In the genomic region with DNA sequence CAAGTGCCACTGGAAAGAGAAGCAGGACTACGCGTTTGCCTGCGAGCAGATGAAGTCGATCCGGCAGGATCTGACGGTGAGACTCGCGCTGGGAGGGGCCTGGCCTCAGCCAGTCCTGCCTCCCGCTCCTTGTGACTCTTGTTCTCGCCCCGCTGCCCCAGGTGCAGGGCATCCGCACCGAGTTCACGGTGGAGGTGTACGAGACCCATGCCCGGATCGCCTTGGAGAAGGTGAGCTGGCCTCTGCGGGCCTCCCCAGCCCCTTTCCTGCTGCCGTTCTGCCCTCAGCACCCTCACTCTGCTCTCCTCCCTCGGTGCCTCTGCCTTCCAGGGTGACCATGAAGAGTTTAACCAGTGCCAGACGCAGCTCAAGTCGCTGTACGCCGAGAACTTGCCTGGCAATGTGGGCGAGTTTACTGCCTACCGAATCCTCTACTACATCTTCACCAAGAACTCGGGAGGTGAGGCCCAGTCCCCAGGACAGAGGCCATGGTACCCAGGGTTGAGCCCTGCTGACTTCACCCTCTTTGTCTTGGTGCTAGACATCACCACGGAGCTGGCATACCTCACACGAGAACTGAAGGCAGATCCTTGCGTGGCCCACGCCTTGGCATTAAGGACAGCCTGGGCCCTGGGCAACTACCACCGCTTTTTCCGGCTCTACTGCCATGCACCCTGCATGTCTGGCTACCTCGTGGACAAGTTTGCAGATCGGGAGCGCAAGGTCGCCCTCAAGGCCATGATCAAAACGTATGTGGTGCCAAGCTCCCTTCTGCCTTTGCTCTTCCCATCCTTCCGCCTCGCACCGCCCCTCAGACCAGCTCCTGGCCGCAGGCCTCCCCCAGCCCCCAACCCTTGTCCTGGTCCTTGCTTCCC, we compare ENCODE assay signal across 1 cellular context.
TF ChIP-seq lines count a peak whose summit lies in the region.

No MANE protein-coding gene starts in this region.

TF ChIP-seq in WTC11, 78 proteins besides CTCF, POLR2A, EP300 and RAD21 (continued from another document):
- TF ChIP-seq, protein P1, sequence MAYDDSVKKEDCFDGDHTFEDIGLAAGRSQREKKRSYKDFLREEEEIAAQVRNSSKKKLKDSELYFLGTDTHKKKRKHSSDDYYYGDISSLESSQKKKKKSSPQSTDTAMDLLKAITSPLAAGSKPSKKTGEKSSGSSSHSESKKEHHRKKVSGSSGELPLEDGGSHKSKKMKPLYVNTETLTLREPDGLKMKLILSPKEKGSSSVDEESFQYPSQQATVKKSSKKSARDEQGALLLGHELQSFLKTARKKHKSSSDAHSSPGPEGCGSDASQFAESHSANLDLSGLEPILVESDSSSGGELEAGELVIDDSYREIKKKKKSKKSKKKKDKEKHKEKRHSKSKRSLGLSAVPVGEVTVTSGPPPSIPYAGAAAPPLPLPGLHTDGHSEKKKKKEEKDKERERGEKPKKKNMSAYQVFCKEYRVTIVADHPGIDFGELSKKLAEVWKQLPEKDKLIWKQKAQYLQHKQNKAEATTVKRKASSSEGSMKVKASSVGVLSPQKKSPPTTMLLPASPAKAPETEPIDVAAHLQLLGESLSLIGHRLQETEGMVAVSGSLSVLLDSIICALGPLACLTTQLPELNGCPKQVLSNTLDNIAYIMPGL (CRISPR knock-in tag; IDR thresholded peaks at IDR 0.05), result no peak
- TF ChIP-seq, protein P2, sequence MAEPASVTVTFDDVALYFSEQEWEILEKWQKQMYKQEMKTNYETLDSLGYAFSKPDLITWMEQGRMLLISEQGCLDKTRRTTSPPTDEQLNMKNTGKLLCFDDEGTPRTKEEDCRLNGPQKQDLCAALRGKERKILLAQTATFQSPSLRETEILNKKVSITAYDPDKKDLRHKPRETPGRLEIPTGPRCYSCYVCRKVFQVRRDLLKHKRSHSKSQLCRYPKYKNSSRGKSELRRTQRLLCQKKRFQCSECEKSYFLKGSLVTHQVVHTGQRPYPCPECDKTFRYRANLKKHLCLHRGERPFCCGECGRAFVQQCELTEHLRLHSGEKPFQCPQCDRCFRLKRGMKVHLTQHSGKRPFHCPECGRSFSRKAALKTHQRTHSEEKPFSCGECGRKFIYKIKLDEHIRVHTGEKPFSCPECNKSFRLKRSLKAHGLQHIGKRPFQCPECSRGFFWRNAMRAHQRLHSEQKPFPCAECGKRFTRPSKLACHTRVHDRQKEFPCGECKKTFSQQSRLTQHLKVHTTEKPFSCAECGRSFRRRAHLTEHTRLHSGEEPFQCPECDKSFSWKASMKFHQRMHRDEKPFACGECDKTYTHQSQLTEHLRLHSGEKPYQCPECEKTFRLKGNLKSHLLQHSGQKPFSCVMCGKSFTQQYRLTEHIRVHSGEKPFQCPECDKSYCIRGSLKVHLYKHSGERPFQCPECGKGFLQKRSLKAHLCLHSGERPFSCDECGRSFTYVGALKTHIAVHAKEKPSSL (CRISPR knock-in tag; conservative IDR thresholded peaks at IDR 0.05), result no peak
